In genomic region chr1:171292799-171293198, GRCh38 we compare ENCODE assay signal across 1 cellular context.
TF ChIP-seq lines count a peak whose summit lies in the region.

No MANE protein-coding gene starts in this region.

TF ChIP-seq in HepG2, 621 proteins besides CTCF, POLR2A, EP300 and RAD21:
- TF ChIP-seq ZNF501 (CRISPR knock-in tag; IDR thresholded peaks at IDR 0.05) (no peak), HOXD1 (CRISPR knock-in tag; IDR thresholded peaks at IDR 0.05) (no peak), MYNN (CRISPR knock-in tag; IDR thresholded peaks at IDR 0.05; ENCODE audit: low read depth) (no peak), BHLHE40 (IDR thresholded peaks at IDR 0.05; ENCODE audit: low read length) (no peak), HBP1 (CRISPR knock-in tag; IDR thresholded peaks at IDR 0.05; ENCODE audit: low read depth) (no peak), ZNF879 (CRISPR knock-in tag; IDR thresholded peaks at IDR 0.05) (no peak)
TF ChIP-seq in HepG2: peak in this region for 0.
